ENCODE assay signal across 1 cellular context in the genomic region with DNA sequence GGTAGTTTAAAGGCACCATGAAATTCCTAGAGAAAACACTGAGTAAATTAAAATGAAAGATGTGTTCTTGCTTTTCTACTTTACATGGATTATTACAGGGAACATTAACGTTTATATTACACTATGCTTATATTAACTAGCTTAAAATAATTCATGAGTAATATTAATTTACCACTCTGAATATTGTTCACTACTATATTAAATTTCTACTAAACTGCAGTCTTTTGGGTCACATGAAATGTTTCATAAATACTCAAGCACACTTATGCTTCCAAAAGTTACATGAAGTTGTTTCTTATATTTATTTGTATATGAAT.
TF ChIP-seq lines count a peak whose summit lies in the region.

No MANE protein-coding gene starts in this region.

TF ChIP-seq in K562, 482 proteins besides CTCF, POLR2A, EP300 and RAD21 (continues in another document):
- TF ChIP-seq NELFE (IDR thresholded peaks at IDR 0.05; ENCODE audit: insufficient read depth, insufficient read length) (no peak), GATAD2A (IDR thresholded peaks at IDR 0.05) (no peak), THRAP3 (IDR thresholded peaks at IDR 0.05; ENCODE audit: borderline replicate concordance) (no peak), MEF2D (tag; conservative IDR thresholded peaks at IDR 0.05; ENCODE audit: low read depth) (no peak), GABPA (tag; conservative IDR thresholded peaks at IDR 0.05; ENCODE audit: low read depth) (peak; percentile 63), SMAD3 (CRISPR knock-in tag; conservative IDR thresholded peaks at IDR 0.05) (no peak), BRD9 (IDR thresholded peaks at IDR 0.05; ENCODE audit: low read depth, partially characterized antibody) (peak; percentile 78), MAFF (IDR thresholded peaks at IDR 0.05; ENCODE audit: low read length) (no peak), TCF7 (IDR thresholded peaks at IDR 0.05; ENCODE audit: borderline replicate concordance) (no peak), PRPF4 (IDR thresholded peaks at IDR 0.05; ENCODE audit: insufficient read depth, low read depth, low read length, poor library complexity, severe bottlenecking) (no peak), TEAD4 (IDR thresholded peaks at IDR 0.05; ENCODE audit: low read length) (no peak), TEAD4 (CRISPR knock-in tag; IDR thresholded peaks at IDR 0.05; ENCODE audit: borderline replicate concordance) (no peak), ZNF143 (CRISPR knock-in tag; IDR thresholded peaks at IDR 0.05) (no peak), SMARCA4 (IDR thresholded peaks at IDR 0.05) (no peak; the same call in 1 of the 2 replicates), HNRNPH1 (optimal IDR thresholded peaks at IDR 0.05; ENCODE audit: low read depth, low read length) (no peak), HOXB6 (CRISPR knock-in tag; IDR thresholded peaks at IDR 0.05; ENCODE audit: borderline replicate concordance) (no peak), RBFOX2 (IDR thresholded peaks at IDR 0.05; ENCODE audit: low read depth, low read length) (no peak), SMARCA5 (IDR thresholded peaks at IDR 0.05) (no peak), PHTF2 (CRISPR knock-in tag; IDR thresholded peaks at IDR 0.05) (no peak), ZBTB7A (IDR thresholded peaks at IDR 0.05; ENCODE audit: borderline replicate concordance, control insufficient read depth, low read depth, low read length) (no peak), XRCC4 (IDR thresholded peaks at IDR 0.05; ENCODE audit: extremely low read depth, insufficient read depth, insufficient read length) (no peak), NFE2 (IDR thresholded peaks at IDR 0.05; ENCODE audit: low read depth) (no peak), TOE1 (IDR thresholded peaks at IDR 0.05; ENCODE audit: borderline replicate concordance) (no peak), TOE1 (CRISPR knock-in tag; IDR thresholded peaks at IDR 0.05; ENCODE audit: borderline replicate concordance, low read depth) (no peak), ADNP (tag; IDR thresholded peaks at IDR 0.05) (no peak), GTF2E2 (tag; IDR thresholded peaks at IDR 0.05) (peak; percentile 69), KLF13 (tag; IDR thresholded peaks at IDR 0.05; ENCODE audit: borderline replicate concordance, low read depth) (0 out of 2 replicates have a peak, but pooled peaks have one; percentile 37), EZH2 (IDR thresholded peaks at IDR 0.05; ENCODE audit: borderline replicate concordance, low read depth, low read length) (no peak), ZNF696 (CRISPR knock-in tag; conservative IDR thresholded peaks at IDR 0.05) (no peak), ZNF444 (CRISPR knock-in tag; IDR thresholded peaks at IDR 0.05) (no peak), CEBPG (CRISPR knock-in tag; IDR thresholded peaks at IDR 0.05) (no peak), CEBPG (tag; conservative IDR thresholded peaks at IDR 0.05 in 1 of 2, IDR thresholded peaks at IDR 0.05 in 1 of 2) (no peak), CHD2 (IDR thresholded peaks at IDR 0.05; ENCODE audit: low read depth, low read length) (no peak), SAFB2 (IDR thresholded peaks at IDR 0.05; ENCODE audit: borderline replicate concordance, low read depth, low read length, severe bottlenecking) (no peak), POLR2H (tag; IDR thresholded peaks at IDR 0.05; ENCODE audit: low read depth) (0 out of 2 replicates have a peak, but pooled peaks have one; percentile 14), DMBX1 (CRISPR knock-in tag; IDR thresholded peaks at IDR 0.05; ENCODE audit: borderline replicate concordance) (no peak), OTX1 (CRISPR knock-in tag; IDR thresholded peaks at IDR 0.05) (no peak), WHSC1 (IDR thresholded peaks at IDR 0.05; ENCODE audit: low read length) (no peak), XRCC5 (IDR thresholded peaks at IDR 0.05; ENCODE audit: low read depth, low read length) (no peak)
- TF ChIP-seq, protein P1, sequence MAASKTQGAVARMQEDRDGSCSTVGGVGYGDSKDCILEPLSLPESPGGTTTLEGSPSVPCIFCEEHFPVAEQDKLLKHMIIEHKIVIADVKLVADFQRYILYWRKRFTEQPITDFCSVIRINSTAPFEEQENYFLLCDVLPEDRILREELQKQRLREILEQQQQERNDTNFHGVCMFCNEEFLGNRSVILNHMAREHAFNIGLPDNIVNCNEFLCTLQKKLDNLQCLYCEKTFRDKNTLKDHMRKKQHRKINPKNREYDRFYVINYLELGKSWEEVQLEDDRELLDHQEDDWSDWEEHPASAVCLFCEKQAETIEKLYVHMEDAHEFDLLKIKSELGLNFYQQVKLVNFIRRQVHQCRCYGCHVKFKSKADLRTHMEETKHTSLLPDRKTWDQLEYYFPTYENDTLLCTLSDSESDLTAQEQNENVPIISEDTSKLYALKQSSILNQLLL (CRISPR knock-in tag; IDR thresholded peaks at IDR 0.05; ENCODE audit: borderline replicate concordance), result no peak
- TF ChIP-seq, protein P2, sequence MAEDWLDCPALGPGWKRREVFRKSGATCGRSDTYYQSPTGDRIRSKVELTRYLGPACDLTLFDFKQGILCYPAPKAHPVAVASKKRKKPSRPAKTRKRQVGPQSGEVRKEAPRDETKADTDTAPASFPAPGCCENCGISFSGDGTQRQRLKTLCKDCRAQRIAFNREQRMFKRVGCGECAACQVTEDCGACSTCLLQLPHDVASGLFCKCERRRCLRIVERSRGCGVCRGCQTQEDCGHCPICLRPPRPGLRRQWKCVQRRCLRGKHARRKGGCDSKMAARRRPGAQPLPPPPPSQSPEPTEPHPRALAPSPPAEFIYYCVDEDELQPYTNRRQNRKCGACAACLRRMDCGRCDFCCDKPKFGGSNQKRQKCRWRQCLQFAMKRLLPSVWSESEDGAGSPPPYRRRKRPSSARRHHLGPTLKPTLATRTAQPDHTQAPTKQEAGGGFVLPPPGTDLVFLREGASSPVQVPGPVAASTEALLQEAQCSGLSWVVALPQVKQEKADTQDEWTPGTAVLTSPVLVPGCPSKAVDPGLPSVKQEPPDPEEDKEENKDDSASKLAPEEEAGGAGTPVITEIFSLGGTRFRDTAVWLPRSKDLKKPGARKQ (CRISPR knock-in tag; IDR thresholded peaks at IDR 0.05), result no peak
- TF ChIP-seq, protein P3, sequence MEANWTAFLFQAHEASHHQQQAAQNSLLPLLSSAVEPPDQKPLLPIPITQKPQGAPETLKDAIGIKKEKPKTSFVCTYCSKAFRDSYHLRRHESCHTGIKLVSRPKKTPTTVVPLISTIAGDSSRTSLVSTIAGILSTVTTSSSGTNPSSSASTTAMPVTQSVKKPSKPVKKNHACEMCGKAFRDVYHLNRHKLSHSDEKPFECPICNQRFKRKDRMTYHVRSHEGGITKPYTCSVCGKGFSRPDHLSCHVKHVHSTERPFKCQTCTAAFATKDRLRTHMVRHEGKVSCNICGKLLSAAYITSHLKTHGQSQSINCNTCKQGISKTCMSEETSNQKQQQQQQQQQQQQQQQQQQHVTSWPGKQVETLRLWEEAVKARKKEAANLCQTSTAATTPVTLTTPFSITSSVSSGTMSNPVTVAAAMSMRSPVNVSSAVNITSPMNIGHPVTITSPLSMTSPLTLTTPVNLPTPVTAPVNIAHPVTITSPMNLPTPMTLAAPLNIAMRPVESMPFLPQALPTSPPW (CRISPR knock-in tag; IDR thresholded peaks at IDR 0.05), result no peak
- TF ChIP-seq, protein P4, sequence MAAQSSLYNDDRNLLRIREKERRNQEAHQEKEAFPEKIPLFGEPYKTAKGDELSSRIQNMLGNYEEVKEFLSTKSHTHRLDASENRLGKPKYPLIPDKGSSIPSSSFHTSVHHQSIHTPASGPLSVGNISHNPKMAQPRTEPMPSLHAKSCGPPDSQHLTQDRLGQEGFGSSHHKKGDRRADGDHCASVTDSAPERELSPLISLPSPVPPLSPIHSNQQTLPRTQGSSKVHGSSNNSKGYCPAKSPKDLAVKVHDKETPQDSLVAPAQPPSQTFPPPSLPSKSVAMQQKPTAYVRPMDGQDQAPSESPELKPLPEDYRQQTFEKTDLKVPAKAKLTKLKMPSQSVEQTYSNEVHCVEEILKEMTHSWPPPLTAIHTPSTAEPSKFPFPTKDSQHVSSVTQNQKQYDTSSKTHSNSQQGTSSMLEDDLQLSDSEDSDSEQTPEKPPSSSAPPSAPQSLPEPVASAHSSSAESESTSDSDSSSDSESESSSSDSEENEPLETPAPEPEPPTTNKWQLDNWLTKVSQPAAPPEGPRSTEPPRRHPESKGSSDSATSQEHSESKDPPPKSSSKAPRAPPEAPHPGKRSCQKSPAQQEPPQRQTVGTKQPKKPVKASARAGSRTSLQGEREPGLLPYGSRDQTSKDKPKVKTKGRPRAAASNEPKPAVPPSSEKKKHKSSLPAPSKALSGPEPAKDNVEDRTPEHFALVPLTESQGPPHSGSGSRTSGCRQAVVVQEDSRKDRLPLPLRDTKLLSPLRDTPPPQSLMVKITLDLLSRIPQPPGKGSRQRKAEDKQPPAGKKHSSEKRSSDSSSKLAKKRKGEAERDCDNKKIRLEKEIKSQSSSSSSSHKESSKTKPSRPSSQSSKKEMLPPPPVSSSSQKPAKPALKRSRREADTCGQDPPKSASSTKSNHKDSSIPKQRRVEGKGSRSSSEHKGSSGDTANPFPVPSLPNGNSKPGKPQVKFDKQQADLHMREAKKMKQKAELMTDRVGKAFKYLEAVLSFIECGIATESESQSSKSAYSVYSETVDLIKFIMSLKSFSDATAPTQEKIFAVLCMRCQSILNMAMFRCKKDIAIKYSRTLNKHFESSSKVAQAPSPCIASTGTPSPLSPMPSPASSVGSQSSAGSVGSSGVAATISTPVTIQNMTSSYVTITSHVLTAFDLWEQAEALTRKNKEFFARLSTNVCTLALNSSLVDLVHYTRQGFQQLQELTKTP (IDR thresholded peaks at IDR 0.05; ENCODE audit: low read depth in 1 of 2, partially characterized antibody in 2 of 2), result no peak
- TF ChIP-seq, protein P5, sequence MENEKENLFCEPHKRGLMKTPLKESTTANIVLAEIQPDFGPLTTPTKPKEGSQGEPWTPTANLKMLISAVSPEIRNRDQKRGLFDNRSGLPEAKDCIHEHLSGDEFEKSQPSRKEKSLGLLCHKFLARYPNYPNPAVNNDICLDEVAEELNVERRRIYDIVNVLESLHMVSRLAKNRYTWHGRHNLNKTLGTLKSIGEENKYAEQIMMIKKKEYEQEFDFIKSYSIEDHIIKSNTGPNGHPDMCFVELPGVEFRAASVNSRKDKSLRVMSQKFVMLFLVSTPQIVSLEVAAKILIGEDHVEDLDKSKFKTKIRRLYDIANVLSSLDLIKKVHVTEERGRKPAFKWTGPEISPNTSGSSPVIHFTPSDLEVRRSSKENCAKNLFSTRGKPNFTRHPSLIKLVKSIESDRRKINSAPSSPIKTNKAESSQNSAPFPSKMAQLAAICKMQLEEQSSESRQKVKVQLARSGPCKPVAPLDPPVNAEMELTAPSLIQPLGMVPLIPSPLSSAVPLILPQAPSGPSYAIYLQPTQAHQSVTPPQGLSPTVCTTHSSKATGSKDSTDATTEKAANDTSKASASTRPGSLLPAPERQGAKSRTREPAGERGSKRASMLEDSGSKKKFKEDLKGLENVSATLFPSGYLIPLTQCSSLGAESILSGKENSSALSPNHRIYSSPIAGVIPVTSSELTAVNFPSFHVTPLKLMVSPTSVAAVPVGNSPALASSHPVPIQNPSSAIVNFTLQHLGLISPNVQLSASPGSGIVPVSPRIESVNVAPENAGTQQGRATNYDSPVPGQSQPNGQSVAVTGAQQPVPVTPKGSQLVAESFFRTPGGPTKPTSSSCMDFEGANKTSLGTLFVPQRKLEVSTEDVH (IDR thresholded peaks at IDR 0.05; ENCODE audit: low read depth, partially characterized antibody), result no peak
- TF ChIP-seq, protein P6, sequence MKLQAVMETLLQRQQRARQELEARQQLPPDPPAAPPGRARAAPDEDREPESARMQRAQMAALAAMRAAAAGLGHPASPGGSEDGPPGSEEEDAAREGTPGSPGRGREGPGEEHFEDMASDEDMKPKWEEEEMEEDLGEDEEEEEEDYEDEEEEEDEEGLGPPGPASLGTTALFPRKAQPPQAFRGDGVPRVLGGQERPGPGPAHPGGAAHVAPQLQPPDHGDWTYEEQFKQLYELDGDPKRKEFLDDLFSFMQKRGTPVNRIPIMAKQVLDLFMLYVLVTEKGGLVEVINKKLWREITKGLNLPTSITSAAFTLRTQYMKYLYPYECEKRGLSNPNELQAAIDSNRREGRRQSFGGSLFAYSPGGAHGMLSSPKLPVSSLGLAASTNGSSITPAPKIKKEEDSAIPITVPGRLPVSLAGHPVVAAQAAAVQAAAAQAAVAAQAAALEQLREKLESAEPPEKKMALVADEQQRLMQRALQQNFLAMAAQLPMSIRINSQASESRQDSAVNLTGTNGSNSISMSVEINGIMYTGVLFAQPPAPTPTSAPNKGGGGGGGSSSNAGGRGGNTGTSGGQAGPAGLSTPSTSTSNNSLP (IDR thresholded peaks at IDR 0.05; ENCODE audit: borderline replicate concordance, low read depth, low read length), result no peak
- TF ChIP-seq, protein P7, sequence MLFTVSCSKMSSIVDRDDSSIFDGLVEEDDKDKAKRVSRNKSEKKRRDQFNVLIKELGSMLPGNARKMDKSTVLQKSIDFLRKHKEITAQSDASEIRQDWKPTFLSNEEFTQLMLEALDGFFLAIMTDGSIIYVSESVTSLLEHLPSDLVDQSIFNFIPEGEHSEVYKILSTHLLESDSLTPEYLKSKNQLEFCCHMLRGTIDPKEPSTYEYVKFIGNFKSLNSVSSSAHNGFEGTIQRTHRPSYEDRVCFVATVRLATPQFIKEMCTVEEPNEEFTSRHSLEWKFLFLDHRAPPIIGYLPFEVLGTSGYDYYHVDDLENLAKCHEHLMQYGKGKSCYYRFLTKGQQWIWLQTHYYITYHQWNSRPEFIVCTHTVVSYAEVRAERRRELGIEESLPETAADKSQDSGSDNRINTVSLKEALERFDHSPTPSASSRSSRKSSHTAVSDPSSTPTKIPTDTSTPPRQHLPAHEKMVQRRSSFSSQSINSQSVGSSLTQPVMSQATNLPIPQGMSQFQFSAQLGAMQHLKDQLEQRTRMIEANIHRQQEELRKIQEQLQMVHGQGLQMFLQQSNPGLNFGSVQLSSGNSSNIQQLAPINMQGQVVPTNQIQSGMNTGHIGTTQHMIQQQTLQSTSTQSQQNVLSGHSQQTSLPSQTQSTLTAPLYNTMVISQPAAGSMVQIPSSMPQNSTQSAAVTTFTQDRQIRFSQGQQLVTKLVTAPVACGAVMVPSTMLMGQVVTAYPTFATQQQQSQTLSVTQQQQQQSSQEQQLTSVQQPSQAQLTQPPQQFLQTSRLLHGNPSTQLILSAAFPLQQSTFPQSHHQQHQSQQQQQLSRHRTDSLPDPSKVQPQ (CRISPR knock-in tag; IDR thresholded peaks at IDR 0.05; ENCODE audit: borderline replicate concordance), result no peak
- TF ChIP-seq, protein P8, sequence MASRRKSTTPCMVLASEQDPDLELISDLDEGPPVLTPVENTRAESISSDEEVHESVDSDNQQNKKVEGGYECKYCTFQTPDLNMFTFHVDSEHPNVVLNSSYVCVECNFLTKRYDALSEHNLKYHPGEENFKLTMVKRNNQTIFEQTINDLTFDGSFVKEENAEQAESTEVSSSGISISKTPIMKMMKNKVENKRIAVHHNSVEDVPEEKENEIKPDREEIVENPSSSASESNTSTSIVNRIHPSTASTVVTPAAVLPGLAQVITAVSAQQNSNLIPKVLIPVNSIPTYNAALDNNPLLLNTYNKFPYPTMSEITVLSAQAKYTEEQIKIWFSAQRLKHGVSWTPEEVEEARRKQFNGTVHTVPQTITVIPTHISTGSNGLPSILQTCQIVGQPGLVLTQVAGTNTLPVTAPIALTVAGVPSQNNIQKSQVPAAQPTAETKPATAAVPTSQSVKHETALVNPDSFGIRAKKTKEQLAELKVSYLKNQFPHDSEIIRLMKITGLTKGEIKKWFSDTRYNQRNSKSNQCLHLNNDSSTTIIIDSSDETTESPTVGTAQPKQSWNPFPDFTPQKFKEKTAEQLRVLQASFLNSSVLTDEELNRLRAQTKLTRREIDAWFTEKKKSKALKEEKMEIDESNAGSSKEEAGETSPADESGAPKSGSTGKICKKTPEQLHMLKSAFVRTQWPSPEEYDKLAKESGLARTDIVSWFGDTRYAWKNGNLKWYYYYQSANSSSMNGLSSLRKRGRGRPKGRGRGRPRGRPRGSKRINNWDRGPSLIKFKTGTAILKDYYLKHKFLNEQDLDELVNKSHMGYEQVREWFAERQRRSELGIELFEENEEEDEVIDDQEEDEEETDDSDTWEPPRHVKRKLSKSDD (conservative IDR thresholded peaks at IDR 0.05; ENCODE audit: low read length), result no peak
